ENCODE assay signal across 9 cellular contexts in the genomic region with DNA sequence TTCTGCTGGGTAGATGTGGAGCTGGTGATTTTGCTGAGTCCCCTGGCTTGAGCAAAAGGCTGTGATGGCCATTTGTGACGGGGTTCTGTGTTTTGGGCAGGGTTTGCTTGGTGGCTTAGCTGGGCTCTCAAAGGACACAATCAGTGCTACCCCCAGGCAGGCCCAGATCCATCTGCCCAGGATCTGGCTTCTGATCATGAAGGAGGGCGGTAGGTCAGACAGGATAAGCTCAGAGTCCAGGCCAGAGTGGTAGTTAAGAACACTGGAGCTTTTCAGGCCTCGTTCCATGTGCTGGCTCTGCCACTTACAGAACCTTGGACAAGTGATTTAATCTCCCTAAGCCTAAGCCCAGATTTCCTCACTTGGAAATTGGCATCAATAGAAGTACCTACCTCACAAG. TPM values are rescaled to one million over a fixed set of nuclear protein-coding genes. Genes with fewer than 3 reads are reported as not detected.
DNase-seq lines count a peak whose midpoint lies in the region; ATAC-seq and TF ChIP-seq lines count a peak whose summit lies in the region.
"Had no signal": no experiment of that assay in that cellular context is flagged by ENCODE, and none has a peak within 500 bp of the region (broad histone marks: within the 10 kb centered on the region; RNA-seq: fewer than 3 reads in every experiment).

No MANE protein-coding gene starts in this region.

- no peak overlapping the region for H3K4me2 ChIP-seq in mammary epithelial cell (ENCODE audit: insufficient read depth, low read depth, low read length)

- H3K9me3 ChIP-seq in mammary epithelial cell (replicated peaks; ENCODE audit: insufficient read depth, low read length) (no peaks in the 10 kb centered on the region), vagina (no peaks in the 10 kb centered on the region)

- H3K4me1 Mint-ChIP-seq in MCF 10A (ENCODE audit: insufficient read depth, unreplicated experiment) = no peaks in the 10 kb centered on the region
- H3K4me1 Mint-ChIP-seq in natural killer cell = peaks cover 26 to 54% of the 10 kb centered on the region in 2 donors

- dilution Hi-C loops in mammary epithelial cell (cut with HindIII; ENCODE audit: low sequenced_read_pairs) = no loop called here

- H3K9ac ChIP-seq in mammary epithelial cell (ENCODE audit: insufficient read depth, low read length) = no peak overlapping the region

- POLR2A ChIA-PET in MCF 10A (lab: Yijun Ruan, JAX) = interaction anchor here (0.6 kb wide), 1 partner anchor 10 kb away, joined by 3 read pairs; no protein-coding TSS in a partner anchor

- H3K4me3 Mint-ChIP-seq in MCF 10A (ENCODE audit: unreplicated experiment) (no peak overlapping the region), natural killer cell (peak overlapping the region; percentile 13)

- 81% methylated on average over 3 of the region's 3 CpGs for WGBS in mammary epithelial cell (ENCODE audit: low coverage, missing lambda C conversion rate)

- intact Hi-C loops in MCF 10A (cut with micrococcal nuclease) = no loop called here
- intact Hi-C loops in mammary epithelial cell (cut with micrococcal nuclease) = no loop called here
- intact Hi-C loops in natural killer cell (cut with micrococcal nuclease) = no loop called here
- intact Hi-C loops in vagina (cut with DNase I) = no loop called here

- H3K4me3 ChIP-seq in mammary epithelial cell (replicated peaks in 1 of 3; ENCODE audit: insufficient read depth in 1 of 3, low read depth in 2 of 3, low read length in 3 of 3) (no peak overlapping the region), vagina (no peak overlapping the region)

- no peaks in the 10 kb centered on the region for H3K27me3 ChIP-seq in mammary epithelial cell (ENCODE audit: insufficient read depth, low read length)
- H3K27me3 ChIP-seq in vagina = no peaks in the 10 kb centered on the region

- no peaks in the 10 kb centered on the region for H4K20me1 ChIP-seq in mammary epithelial cell (ENCODE audit: insufficient read depth, low read length)

- ATAC-seq in natural killer cell = no peak

- BruUV-seq in MCF 10A (replicated peaks; lab: Mats Ljungman, UMichigan) = no TSS peak
- no TSS peak for BruUV-seq in mammary epithelial cell (replicated peaks; lab: Mats Ljungman, UMichigan)

- no peak for DNase-seq in MCF 10A (ENCODE audit: unreplicated experiment)
- no peak for DNase-seq in mammary epithelial cell
- no peak for DNase-seq in natural killer cell
- DNase-seq in vagina (ENCODE audit: extremely low spot score in 2 of 2) = no peak
- no peak for DNase-seq in UCSD-AML1 (lab: John Stamatoyannopoulos, UW; ENCODE audit: unreplicated experiment)
- no peak for DNase-seq in GOT3 (lab: John Stamatoyannopoulos, UW)
- no peak for DNase-seq in iPS-NIHi7 (ENCODE audit: extremely low spot score)
- DNase-seq: activated CD4-positive, alpha-beta T cell treated with anti-CD3 and anti-CD28 coated beads for 48 hours had no signal

- no peaks in the 10 kb centered on the region for H3K9me3 Mint-ChIP-seq in MCF 10A (ENCODE audit: unreplicated experiment)
- H3K9me3 Mint-ChIP-seq in natural killer cell = no peaks in the 10 kb centered on the region

- CTCF ChIA-PET in MCF 10A (lab: Yijun Ruan, JAX) (interaction anchor here (0.6 kb wide), 2 partner anchors 52 to 95 kb away, joined by 3 to 4 read pairs; no protein-coding TSS in a partner anchor), mammary epithelial cell (lab: Charles Lee; ENCODE audit: low non-redundant PET) (interaction anchor here (0.6 kb wide), 1 partner anchor 18 kb away, joined by 3 read pairs; no protein-coding TSS in a partner anchor)

- H3K79me2 ChIP-seq in mammary epithelial cell (ENCODE audit: insufficient read depth, low read length) = peaks cover 83% of the 10 kb centered on the region

- TF ChIP-seq CTCF in MCF 10A (IDR thresholded peaks at IDR 0.05; ENCODE audit: unreplicated experiment) = no peak
- no peak for TF ChIP-seq CTCF in mammary epithelial cell (conservative IDR thresholded peaks at IDR 0.05 in 1 of 2, IDR thresholded peaks at IDR 0.05 in 1 of 2; ENCODE audit: extremely low read depth in 1 of 2, insufficient read depth in 1 of 2, low read depth in 1 of 2, low read length in 2 of 2)
- TF ChIP-seq CTCF in natural killer cell (IDR thresholded peaks at IDR 0.05) = no peak
- no peak for TF ChIP-seq CTCF in vagina (IDR thresholded peaks at IDR 0.05)

- H3K27ac Mint-ChIP-seq in MCF 10A (ENCODE audit: low read depth, unreplicated experiment) (peak overlapping the region; percentile 27), natural killer cell (peak overlapping the region; percentile 61 to 76)

- in situ Hi-C loops in mammary epithelial cell (cut with MboI; ENCODE audit: low sequenced_read_pairs in 2 of 2) = no loop called here

- no peak overlapping the region for H3K27ac ChIP-seq in mammary epithelial cell (ENCODE audit: insufficient read depth, low read depth, low read length)
- H3K27ac ChIP-seq in cingulate gyrus (ENCODE audit: low read depth, low read length) = peak overlapping the region; percentile 69
- peak overlapping the region; percentile 76 for H3K27ac ChIP-seq in vagina

- H2AFZ ChIP-seq in mammary epithelial cell (ENCODE audit: low read depth, low read length) = no peak overlapping the region

- H3K27me3 Mint-ChIP-seq in MCF 10A (ENCODE audit: insufficient read depth, unreplicated experiment) (no peaks in the 10 kb centered on the region), natural killer cell (ENCODE audit: low read depth in 2 of 2) (no peaks in the 10 kb centered on the region)

- H3K4me1 ChIP-seq in mammary epithelial cell (ENCODE audit: insufficient read depth, low read length) (peaks cover 8% of the 10 kb centered on the region), vagina (peaks cover 9% of the 10 kb centered on the region)

- H3K36me3 ChIP-seq in mammary epithelial cell (ENCODE audit: insufficient read depth, low read length) (no peaks in the 10 kb centered on the region), vagina (no peaks in the 10 kb centered on the region)

- H3K36me3 Mint-ChIP-seq in MCF 10A (ENCODE audit: insufficient read depth, unreplicated experiment) = no peaks in the 10 kb centered on the region
- H3K36me3 Mint-ChIP-seq in natural killer cell = no peaks in the 10 kb centered on the region

- TF ChIP-seq POLR2A in vagina (IDR thresholded peaks at IDR 0.05) = no peak

RNA-seq across cellular contexts. Expression of a gene that starts 36.2 kb away (rescaled TPM):
- 6.2 and 10.3 TPM in 2 replicates for total RNA-seq in MCF 10A (2022)
- total RNA-seq in mammary epithelial cell = 10 to 100 TPM; 50.7 to 70.3 TPM
- polyA plus RNA-seq in mammary epithelial cell = 56.0 TPM
- 39.2 TPM for polyA minus RNA-seq in mammary epithelial cell
- 10 to 100 TPM; 28.7 to 33.9 (median 33.5) TPM for total RNA-seq in natural killer cell
- total RNA-seq in vagina = 2.2 TPM
